ENCODE assay signal across 13 cellular contexts in the genomic region with DNA sequence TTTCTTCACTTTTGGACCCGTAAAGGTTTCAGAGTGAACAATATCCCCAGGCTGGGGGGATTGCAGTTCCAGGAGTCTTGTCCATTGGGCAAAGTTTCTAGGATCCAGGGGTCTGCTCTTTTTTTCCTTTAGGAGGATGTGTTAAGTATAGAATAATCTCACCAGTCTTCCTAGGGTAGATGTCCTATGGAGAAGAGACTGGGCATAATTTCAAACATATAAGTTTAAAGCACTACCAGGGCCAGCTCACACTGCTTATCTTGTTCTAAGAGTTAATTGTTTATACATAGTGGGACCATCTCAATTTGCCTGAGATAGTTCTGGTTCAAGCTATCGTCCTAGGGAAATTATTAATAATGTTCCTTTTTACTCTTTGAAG. TPM values are rescaled to one million over a fixed set of nuclear protein-coding genes. Genes with fewer than 3 reads are reported as not detected.
DNase-seq lines count a peak whose midpoint lies in the region; ATAC-seq and TF ChIP-seq lines count a peak whose summit lies in the region.
"Had no signal": no experiment of that assay in that cellular context is flagged by ENCODE, and none has a peak within 500 bp of the region (broad histone marks: within the 10 kb centered on the region; RNA-seq: fewer than 3 reads in every experiment).

No MANE protein-coding gene starts in this region.

- TF ChIP-seq CTCF in nephron progenitor cell (IDR thresholded peaks at IDR 0.05) = no peak

- peaks cover 81% of the 10 kb centered on the region for H3K4me1 Mint-ChIP-seq in stimulated activated naive CD8-positive, alpha-beta T cell treated with anti-CD3 and anti-CD28 coated beads, Interleukin-15, Interleukin-2, amounts not matched to agents 100 ng/mL and 50 ng/mL, for 24 hours (ENCODE audit: low read depth)
- H3K4me1 Mint-ChIP-seq in stimulated activated naive CD8-positive, alpha-beta T cell treated with anti-CD3 and anti-CD28 coated beads, Interleukin-15, amount 100 ng/mL, for 72 hours = peaks cover 84% of the 10 kb centered on the region
- peaks cover 80% of the 10 kb centered on the region for H3K4me1 Mint-ChIP-seq in activated naive CD8-positive, alpha-beta T cell treated with anti-CD3 and anti-CD28 coated beads, Interleukin-2, amount 50 U/mL, for 24 hours
- H3K4me1 Mint-ChIP-seq in naive thymus-derived CD4-positive, alpha-beta T cell = peaks cover 47 to 90% (median 86%) of the 10 kb centered on the region in 7 donors
- no peaks in the 10 kb centered on the region for H3K4me1 Mint-ChIP-seq in nephron progenitor cell

- H3K27me3 ChIP-seq in naive thymus-derived CD4-positive, alpha-beta T cell (ENCODE audit: control insufficient read depth in 2 of 2, insufficient read depth in 2 of 2, low read length in 2 of 2) = no peaks in the 10 kb centered on the region

- intact Hi-C loops in naive thymus-derived CD4-positive, alpha-beta T cell (cut with micrococcal nuclease) = loop anchor here (2.0 to 10.0 kb wide), 3 partner anchors 22 to 529 kb away; a partner anchor contains a TSS

- peak overlapping the region; percentile 71 for H3K27ac ChIP-seq in naive thymus-derived CD4-positive, alpha-beta T cell (ENCODE audit: low read depth, low read length)

- H3K27me3 Mint-ChIP-seq in stimulated activated naive CD8-positive, alpha-beta T cell treated with anti-CD3 and anti-CD28 coated beads, Interleukin-15, Interleukin-2, amounts not matched to agents 100 ng/mL and 50 ng/mL, for 24 hours = no peaks in the 10 kb centered on the region
- H3K27me3 Mint-ChIP-seq in stimulated activated naive CD8-positive, alpha-beta T cell treated with anti-CD3 and anti-CD28 coated beads, Interleukin-15, amount 100 ng/mL, for 72 hours = no peaks in the 10 kb centered on the region
- no peaks in the 10 kb centered on the region for H3K27me3 Mint-ChIP-seq in activated naive CD8-positive, alpha-beta T cell treated with anti-CD3 and anti-CD28 coated beads, Interleukin-2, amount 50 U/mL, for 24 hours
- H3K27me3 Mint-ChIP-seq in naive thymus-derived CD4-positive, alpha-beta T cell = no peaks in the 10 kb centered on the region
- H3K27me3 Mint-ChIP-seq in nephron progenitor cell (ENCODE audit: low read depth, poor library complexity) = peaks cover 8% of the 10 kb centered on the region
- H3K27me3 Mint-ChIP-seq: naive B cell had no signal

- H3K4me3 Mint-ChIP-seq in stimulated activated naive CD8-positive, alpha-beta T cell treated with anti-CD3 and anti-CD28 coated beads, Interleukin-15, Interleukin-2, amounts not matched to agents 100 ng/mL and 50 ng/mL, for 24 hours = peak overlapping the region; percentile 50
- H3K4me3 Mint-ChIP-seq in stimulated activated naive CD8-positive, alpha-beta T cell treated with anti-CD3 and anti-CD28 coated beads, Interleukin-15, amount 100 ng/mL, for 72 hours = peak overlapping the region in 1 of 2 donors; percentile 28
- H3K4me3 Mint-ChIP-seq in activated naive CD8-positive, alpha-beta T cell treated with anti-CD3 and anti-CD28 coated beads, Interleukin-2, amount 50 U/mL, for 24 hours = peak overlapping the region; percentile 16
- peak overlapping the region in 8 of 10 donors; percentile 7 to 88 (median 70) for H3K4me3 Mint-ChIP-seq in naive thymus-derived CD4-positive, alpha-beta T cell
- H3K4me3 Mint-ChIP-seq in nephron progenitor cell = no peak overlapping the region

- no peaks in the 10 kb centered on the region for H3K9me3 ChIP-seq in naive thymus-derived CD4-positive, alpha-beta T cell (ENCODE audit: control insufficient read depth in 2 of 3, low read length in 3 of 3)

- H3K4me1 ChIP-seq in naive thymus-derived CD4-positive, alpha-beta T cell (ENCODE audit: control insufficient read depth in 2 of 2, insufficient read depth in 2 of 2, low read length in 2 of 2) = peaks cover 52 to 75% of the 10 kb centered on the region in 2 donors

- CTCF ChIA-PET in naive thymus-derived CD4-positive, alpha-beta T cell (lab: Charles Lee) = interaction anchor here (0.6 to 17.6 kb wide), 10 partner anchors 8 to 198 kb away, joined by 3 to 341 read pairs (median 3); a partner anchor contains a TSS

- H3K36me3 ChIP-seq in naive thymus-derived CD4-positive, alpha-beta T cell (ENCODE audit: control insufficient read depth in 2 of 3, insufficient read depth in 3 of 3, low read length in 3 of 3) = no peaks in the 10 kb centered on the region

- POLR2A ChIA-PET in naive thymus-derived CD4-positive, alpha-beta T cell (lab: Charles Lee) = interaction anchor here (0.5 to 18.8 kb wide), 8 partner anchors 12 to 1681 kb away, joined by 3 to 1128 read pairs (median 4); a partner anchor contains a TSS

- H3K4me3 ChIP-seq in naive thymus-derived CD4-positive, alpha-beta T cell (ENCODE audit: low read length) = no peak overlapping the region

- H3K27ac Mint-ChIP-seq in stimulated activated naive CD8-positive, alpha-beta T cell treated with anti-CD3 and anti-CD28 coated beads, Interleukin-15, Interleukin-2, amounts not matched to agents 100 ng/mL and 50 ng/mL, for 24 hours = no peak overlapping the region
- H3K27ac Mint-ChIP-seq in stimulated activated naive CD8-positive, alpha-beta T cell treated with anti-CD3 and anti-CD28 coated beads, Interleukin-15, amount 100 ng/mL, for 72 hours = peak overlapping the region in 1 of 2 donors; percentile 45
- H3K27ac Mint-ChIP-seq in activated naive CD8-positive, alpha-beta T cell treated with anti-CD3 and anti-CD28 coated beads, Interleukin-2, amount 50 U/mL, for 24 hours = no peak overlapping the region
- H3K27ac Mint-ChIP-seq in naive thymus-derived CD4-positive, alpha-beta T cell = peak overlapping the region; percentile 30 to 99 (median 93)
- H3K27ac Mint-ChIP-seq in nephron progenitor cell = no peak overlapping the region

- ATAC-seq in stimulated activated naive CD8-positive, alpha-beta T cell treated with anti-CD3 and anti-CD28 coated beads, Interleukin-15, amount 100 ng/mL, for 72 hours = no peak
- ATAC-seq in activated naive CD8-positive, alpha-beta T cell treated with anti-CD3 and anti-CD28 coated beads, Interleukin-2, amount 50 U/mL, for 24 hours = no peak
- ATAC-seq in naive thymus-derived CD4-positive, alpha-beta T cell = no peak
- ATAC-seq in HG03045 (IDR thresholded peaks at IDR 0.05; ENCODE audit: unreplicated experiment) (no peak), GM18502 (IDR thresholded peaks at IDR 0.05; ENCODE audit: poor library complexity, unreplicated experiment) (no peak)

- H3K9me3 Mint-ChIP-seq in stimulated activated naive CD8-positive, alpha-beta T cell treated with anti-CD3 and anti-CD28 coated beads, Interleukin-15, Interleukin-2, amounts not matched to agents 100 ng/mL and 50 ng/mL, for 24 hours = no peaks in the 10 kb centered on the region
- no peaks in the 10 kb centered on the region for H3K9me3 Mint-ChIP-seq in stimulated activated naive CD8-positive, alpha-beta T cell treated with anti-CD3 and anti-CD28 coated beads, Interleukin-15, amount 100 ng/mL, for 72 hours
- no peaks in the 10 kb centered on the region for H3K9me3 Mint-ChIP-seq in activated naive CD8-positive, alpha-beta T cell treated with anti-CD3 and anti-CD28 coated beads, Interleukin-2, amount 50 U/mL, for 24 hours
- peaks cover 0 to 6% (median 0%) of the 10 kb centered on the region in 11 donors for H3K9me3 Mint-ChIP-seq in naive thymus-derived CD4-positive, alpha-beta T cell
- no peaks in the 10 kb centered on the region for H3K9me3 Mint-ChIP-seq in nephron progenitor cell

- no peak for DNase-seq in stimulated activated naive CD8-positive, alpha-beta T cell treated with anti-CD3 and anti-CD28 coated beads, Interleukin-15, amount 100 ng/mL, for 72 hours
- DNase-seq in activated naive CD8-positive, alpha-beta T cell treated with anti-CD3 and anti-CD28 coated beads, Interleukin-2, amount 50 U/mL, for 24 hours = no peak
- no peak for DNase-seq in naive thymus-derived CD4-positive, alpha-beta T cell
- DNase-seq in cortex of kidney (lab: John Stamatoyannopoulos, UW) (no peak), nephron progenitor cell (no peak)
- DNase-seq: activated CD8-positive, alpha-beta T cell treated with anti-CD3 and anti-CD28 coated beads, Interleukin-2, amount 10 ng/mL, durations not matched to agents 7 days and 5 days; effector CD8-positive, alpha-beta T cell; kidney; naive B cell; stimulated activated CD4-positive, alpha-beta T cell treated with anti-CD3 and anti-CD28 coated beads, Interleukin-12 subunit alpha, Interleukin-12 subunit beta, amount 100 ng/mL, for 4 hours had no signal

- no peaks in the 10 kb centered on the region for H3K36me3 Mint-ChIP-seq in stimulated activated naive CD8-positive, alpha-beta T cell treated with anti-CD3 and anti-CD28 coated beads, Interleukin-15, Interleukin-2, amounts not matched to agents 100 ng/mL and 50 ng/mL, for 24 hours (ENCODE audit: low read depth)
- H3K36me3 Mint-ChIP-seq in activated naive CD8-positive, alpha-beta T cell treated with anti-CD3 and anti-CD28 coated beads, Interleukin-2, amount 50 U/mL, for 24 hours (ENCODE audit: low read depth) = no peaks in the 10 kb centered on the region
- H3K36me3 Mint-ChIP-seq in naive thymus-derived CD4-positive, alpha-beta T cell = peaks cover 0 to 10% (median 5%) of the 10 kb centered on the region in 5 donors
- no peaks in the 10 kb centered on the region for H3K36me3 Mint-ChIP-seq in nephron progenitor cell (ENCODE audit: low read depth)

RNA-seq across cellular contexts. Expression of a gene that starts 1.2 kb away (rescaled TPM):
- total RNA-seq in naive thymus-derived CD4-positive, alpha-beta T cell = 10 to 100 TPM in 3 of 5 experiments, 1 to 10 TPM in 2; 7.0 to 38.0 (median 18.8) TPM
- polyA plus RNA-seq in naive thymus-derived CD4-positive, alpha-beta T cell = 100 to 1,000 TPM; 126 to 136 TPM

RNA-seq across cellular contexts. Expression of a gene that starts 28.3 kb away (rescaled TPM):
- 100 to 1,000 TPM; 122 to 328 (median 288) TPM for total RNA-seq in naive thymus-derived CD4-positive, alpha-beta T cell
- polyA plus RNA-seq in naive thymus-derived CD4-positive, alpha-beta T cell = 100 to 1,000 TPM; 192 to 421 TPM

Comparison
In these comparisons a context has a peak if more than half of its experiments do, and no peak if none do; other contexts are left out.
1. H3K27ac Mint-ChIP-seq: peak in naive thymus-derived CD4-positive, alpha-beta T cell (9 of 9); none in stimulated activated naive CD8-positive, alpha-beta T cell treated with anti-CD3 and anti-CD28 coated beads, Interleukin-15, Interleukin-2, amounts not matched to agents 100 ng/mL and 50 ng/mL, for 24 hours (single experiment), activated naive CD8-positive, alpha-beta T cell treated with anti-CD3 and anti-CD28 coated beads, Interleukin-2, amount 50 U/mL, for 24 hours (single experiment) and nephron progenitor cell (single experiment).